Comparison of ENCODE assay signal across 17 cellular contexts in genomic region chr19:33947565-33947964, GRCh38.
A peak's percentile ranks its signal among the peaks of the same experiment; 100 is the strongest.
DNase-seq lines count a peak whose midpoint lies in the region; ATAC-seq and TF ChIP-seq lines count a peak whose summit lies in the region.
"Had no signal": no experiment of that assay in that cellular context is flagged by ENCODE, and none has a peak within 500 bp of the region (broad histone marks: within the 10 kb centered on the region; RNA-seq: fewer than 3 reads in every experiment).

No MANE protein-coding gene starts in this region.

- no peaks in the 10 kb centered on the region for H3K9me2 ChIP-seq in HCT116 (ENCODE audit: insufficient read depth)

- H3K4me3 ChIP-seq in AG10803 (ENCODE audit: low read length) (no peak overlapping the region), HCT116 (replicated peaks in 1 of 2; ENCODE audit: low read depth in 1 of 2, low read length in 2 of 2) (no peak overlapping the region), Panc1 (ENCODE audit: low read depth in 2 of 2, low read length in 2 of 2) (no peak overlapping the region), esophagus muscularis mucosa (no peak overlapping the region), BE2C (ENCODE audit: low read depth, low read length) (no peak overlapping the region), gastroesophageal sphincter (no peak overlapping the region)
- H3K4me3 ChIP-seq: heart left ventricle, uterus had no signal

- BruUV-seq in HCT116 (replicated peaks; lab: Mats Ljungman, UMichigan) (no TSS peak), Panc1 (replicated peaks; lab: Mats Ljungman, UMichigan) (no TSS peak)

- H3K27ac ChIP-seq in HCT116 (ENCODE audit: low read depth, low read length), result no peak overlapping the region
- no peak overlapping the region for H3K27ac ChIP-seq in Panc1 (ENCODE audit: low read length)
- no peak overlapping the region for H3K27ac ChIP-seq in esophagus muscularis mucosa (replicated peaks in 1 of 4)
- no peak overlapping the region for H3K27ac ChIP-seq in gastroesophageal sphincter
- H3K27ac ChIP-seq: heart left ventricle, uterus had no signal

- H2AFZ ChIP-seq in HCT116 (ENCODE audit: low read depth, low read length, poor library complexity, severe bottlenecking), result no peak overlapping the region

- TF ChIP-seq EP300 in esophagus muscularis mucosa (IDR thresholded peaks at IDR 0.05) (no peak), gastroesophageal sphincter (IDR thresholded peaks at IDR 0.05) (no peak)

- RAD21 ChIA-PET in HCT116 (lab: Charles Lee; ENCODE audit: low non-redundant PET in 1 of 2, low total read pairs in 2 of 2, uncharacterized antibody in 2 of 2, unreplicated experiment in 2 of 2), result interaction anchor here in 1 of 2 experiments (0.8 kb wide), 1 partner anchor 149 kb away, joined by 4 read pairs; no protein-coding TSS in a partner anchor

- CTCF ChIA-PET in HCT116 (lab: Charles Lee) (interaction anchor here (1.1 to 1.3 kb wide), 2 partner anchors 8 to 9 kb away, joined by 3 read pairs; no protein-coding TSS in a partner anchor), Panc1 (lab: Charles Lee) (interaction anchor here (1.1 to 1.5 kb wide), 2 partner anchors 51 to 149 kb away, joined by 4 to 7 read pairs; no protein-coding TSS in a partner anchor)

- H3K9ac ChIP-seq in HCT116 (ENCODE audit: low read length), result no peak overlapping the region

- ATAC-seq in HCT116 (peak; percentile 73), Panc1 (peak; percentile 36; the same call in 1 of the 2 replicates), gastroesophageal sphincter (no peak)
- ATAC-seq: heart left ventricle; stimulated activated naive CD8-positive, alpha-beta T cell treated with anti-CD3 and anti-CD28 coated beads, Interleukin-15, Interleukin-2, amounts not matched to agents 100 U/mL and 50 U/mL, for 24 hours had no signal

- no peak overlapping the region for H3K4me2 ChIP-seq in HCT116 (ENCODE audit: low read length)

- H3K4me1 ChIP-seq in HCT116 (ENCODE audit: control insufficient read depth in 1 of 2, insufficient read depth in 2 of 2, low read length in 2 of 2), result no peaks in the 10 kb centered on the region
- no peaks in the 10 kb centered on the region for H3K4me1 ChIP-seq in Panc1 (ENCODE audit: control insufficient read depth, insufficient read depth, low read length)
- no peaks in the 10 kb centered on the region for H3K4me1 ChIP-seq in esophagus muscularis mucosa
- no peaks in the 10 kb centered on the region for H3K4me1 ChIP-seq in BE2C
- H3K4me1 ChIP-seq in gastroesophageal sphincter, result no peaks in the 10 kb centered on the region
- H3K4me1 ChIP-seq: heart left ventricle, uterus had no signal

- H4K20me1 ChIP-seq in HCT116 (ENCODE audit: insufficient read depth), result no peaks in the 10 kb centered on the region

- WGBS in esophagus muscularis mucosa, result 57% methylated on average over 4 of the region's 4 CpGs
- WGBS in gastroesophageal sphincter (ENCODE audit: low coverage in 1 of 2), 2 donors, result 41 to 52% methylated on average over 3 to 4 of the region's 4 CpGs

- TF ChIP-seq RAD21 in HCT116 (IDR thresholded peaks at IDR 0.05; ENCODE audit: low read depth), result peak; percentile 13; the same call in 1 of the 2 replicates

- H3K27me3 ChIP-seq in HCT116 (ENCODE audit: insufficient read depth, low read length) (no peaks in the 10 kb centered on the region), Panc1 (ENCODE audit: control insufficient read depth, insufficient read depth, low read length) (no peaks in the 10 kb centered on the region; the same call in 1 of the 2 replicates), esophagus muscularis mucosa (peaks cover 0 to 2% (median 0%) of the 10 kb centered on the region in 4 donors), BE2C (no peaks in the 10 kb centered on the region), gastroesophageal sphincter (peaks cover 13% of the 10 kb centered on the region)
- H3K27me3 ChIP-seq: heart left ventricle, uterus had no signal

- intact Hi-C loops in HCT116 (cut with micrococcal nuclease), result no loop called here
- intact Hi-C loops in Panc1 (cut with micrococcal nuclease; ENCODE audit: unreplicated experiment), result no loop called here
- intact Hi-C loops in esophagus muscularis mucosa (cut with DNase I), result no loop called here

- no peaks in the 10 kb centered on the region for H3K9me3 ChIP-seq in HCT116 (ENCODE audit: control insufficient read depth in 1 of 2, insufficient read depth in 1 of 2, low read depth in 1 of 2, low read length in 2 of 2)
- H3K9me3 ChIP-seq in Panc1 (ENCODE audit: control insufficient read depth, insufficient read depth, low read depth, low read length), result no peaks in the 10 kb centered on the region
- no peaks in the 10 kb centered on the region for H3K9me3 ChIP-seq in esophagus muscularis mucosa
- no peaks in the 10 kb centered on the region for H3K9me3 ChIP-seq in BE2C
- H3K9me3 ChIP-seq in gastroesophageal sphincter, result no peaks in the 10 kb centered on the region
- H3K9me3 ChIP-seq: heart left ventricle, uterus had no signal

- no peaks in the 10 kb centered on the region for H3K79me2 ChIP-seq in HCT116 (ENCODE audit: insufficient read depth, low read length)

- in situ Hi-C loops in Panc1 (cut with HindIII; ENCODE audit: low pct_unique_long_range_greater_than_20kb, low sequenced_read_pairs), result no loop called here

- H3K36me3 ChIP-seq in HCT116 (ENCODE audit: control insufficient read depth in 1 of 2, insufficient read depth in 2 of 2, low read length in 2 of 2), result no peaks in the 10 kb centered on the region
- no peaks in the 10 kb centered on the region for H3K36me3 ChIP-seq in Panc1 (ENCODE audit: control insufficient read depth, insufficient read depth, low read length)
- H3K36me3 ChIP-seq in esophagus muscularis mucosa, result no peaks in the 10 kb centered on the region
- H3K36me3 ChIP-seq in BE2C, result no peaks in the 10 kb centered on the region
- H3K36me3 ChIP-seq in gastroesophageal sphincter, result no peaks in the 10 kb centered on the region
- H3K36me3 ChIP-seq: heart left ventricle, uterus had no signal

- TF ChIP-seq POLR2A in HCT116 (IDR thresholded peaks at IDR 0.05; ENCODE audit: borderline replicate concordance, extremely low read depth, insufficient read depth, insufficient read length), result no peak
- TF ChIP-seq POLR2A in esophagus muscularis mucosa (IDR thresholded peaks at IDR 0.05; ENCODE audit: low read depth), result no peak
- no peak for TF ChIP-seq POLR2A in gastroesophageal sphincter (IDR thresholded peaks at IDR 0.05)

- POLR2A ChIA-PET in HCT116 (lab: Charles Lee), result interaction anchor here (1.1 kb wide), 1 partner anchor 41 kb away, joined by 3 read pairs; no protein-coding TSS in a partner anchor
- POLR2A ChIA-PET in Panc1 (lab: Charles Lee), result no interaction called here

- DNase-seq in AG10803 (ENCODE audit: low read depth) (no peak), HCT116 (ENCODE audit: low read depth, low spot score) (no peak), Panc1 (ENCODE audit: low read depth, low spot score) (no peak), esophagus muscularis mucosa (ENCODE audit: extremely low spot score) (peak; percentile 68), BE2C (no peak)
- no peak for DNase-seq in activated CD4-positive, alpha-beta T cell treated with anti-CD3 and anti-CD28 coated beads for 4 hours
- no peak for DNase-seq in stimulated activated CD8-positive, alpha-beta memory T cell treated with anti-CD3 and anti-CD28 coated beads, Interleukin-4, amount 100 ng/mL, for 48 hours
- DNase-seq: activated CD4-positive, alpha-beta T cell treated with anti-CD3 and anti-CD28 coated beads for 48 hours; activated T-cell treated with anti-CD3 and anti-CD28 coated beads, Interleukin-2, amount 50 U/mL, for 1 hour; central memory CD4-positive, alpha-beta T cell; heart left ventricle; NCI-H774; occipital lobe; stimulated activated naive CD8-positive, alpha-beta T cell treated with anti-CD3 and anti-CD28 coated beads, Interleukin-15, Interleukin-2, amounts not matched to agents 100 U/mL and 50 U/mL, for 24 hours; T1000; uterus had no signal

- TF ChIP-seq CTCF in AG10803 (conservative IDR thresholded peaks at IDR 0.05; ENCODE audit: low read length) (peak; percentile 19; the same call in 1 of the 2 replicates), HCT116 (IDR thresholded peaks at IDR 0.05 in 2 of 3, conservative IDR thresholded peaks at IDR 0.05 in 1 of 3; ENCODE audit: borderline replicate concordance in 1 of 3, insufficient read depth in 1 of 3, low read depth in 2 of 3, low read length in 2 of 3) (peak; percentile 19 to 48 (median 40); a peak in 3 of 6 replicates), Panc1 (IDR thresholded peaks at IDR 0.05) (no peak; the same call in 1 of the 2 replicates), esophagus muscularis mucosa (IDR thresholded peaks at IDR 0.05) (no peak), BE2C (IDR thresholded peaks at IDR 0.05; ENCODE audit: low read depth, low read length) (no peak), gastroesophageal sphincter (IDR thresholded peaks at IDR 0.05) (no peak)

TF ChIP-seq in HCT116, 20 proteins besides CTCF, POLR2A, EP300 and RAD21:
- TF ChIP-seq ZBTB33 (IDR thresholded peaks at IDR 0.05; ENCODE audit: extremely low read depth, insufficient replicate concordance, low read length), result no peak
- TF ChIP-seq SIN3A (IDR thresholded peaks at IDR 0.05; ENCODE audit: low read depth), result no peak
- no peak for TF ChIP-seq ZNF274 (IDR thresholded peaks at IDR 0.05; ENCODE audit: low read depth, low read length)
- no peak for TF ChIP-seq JUND (IDR thresholded peaks at IDR 0.05)
- TF ChIP-seq ELF1 (IDR thresholded peaks at IDR 0.05; ENCODE audit: borderline replicate concordance, low read depth), result no peak
- TF ChIP-seq EGR1 (IDR thresholded peaks at IDR 0.05; ENCODE audit: low read depth), result no peak
- no peak for TF ChIP-seq FOSL1 (IDR thresholded peaks at IDR 0.05; ENCODE audit: low read depth)
TF ChIP-seq in HCT116: peak in this region for 0.

Comparison
In these comparisons a context has a peak if more than half of its experiments do, and no peak if none do; other contexts are left out.
1. CTCF ChIP-seq: peak in AG10803 (single experiment) and HCT116 (3 of 3); none in Panc1 (single experiment), esophagus muscularis mucosa (0 of 3), BE2C (single experiment) and gastroesophageal sphincter (0 of 4).